In the genomic region with DNA sequence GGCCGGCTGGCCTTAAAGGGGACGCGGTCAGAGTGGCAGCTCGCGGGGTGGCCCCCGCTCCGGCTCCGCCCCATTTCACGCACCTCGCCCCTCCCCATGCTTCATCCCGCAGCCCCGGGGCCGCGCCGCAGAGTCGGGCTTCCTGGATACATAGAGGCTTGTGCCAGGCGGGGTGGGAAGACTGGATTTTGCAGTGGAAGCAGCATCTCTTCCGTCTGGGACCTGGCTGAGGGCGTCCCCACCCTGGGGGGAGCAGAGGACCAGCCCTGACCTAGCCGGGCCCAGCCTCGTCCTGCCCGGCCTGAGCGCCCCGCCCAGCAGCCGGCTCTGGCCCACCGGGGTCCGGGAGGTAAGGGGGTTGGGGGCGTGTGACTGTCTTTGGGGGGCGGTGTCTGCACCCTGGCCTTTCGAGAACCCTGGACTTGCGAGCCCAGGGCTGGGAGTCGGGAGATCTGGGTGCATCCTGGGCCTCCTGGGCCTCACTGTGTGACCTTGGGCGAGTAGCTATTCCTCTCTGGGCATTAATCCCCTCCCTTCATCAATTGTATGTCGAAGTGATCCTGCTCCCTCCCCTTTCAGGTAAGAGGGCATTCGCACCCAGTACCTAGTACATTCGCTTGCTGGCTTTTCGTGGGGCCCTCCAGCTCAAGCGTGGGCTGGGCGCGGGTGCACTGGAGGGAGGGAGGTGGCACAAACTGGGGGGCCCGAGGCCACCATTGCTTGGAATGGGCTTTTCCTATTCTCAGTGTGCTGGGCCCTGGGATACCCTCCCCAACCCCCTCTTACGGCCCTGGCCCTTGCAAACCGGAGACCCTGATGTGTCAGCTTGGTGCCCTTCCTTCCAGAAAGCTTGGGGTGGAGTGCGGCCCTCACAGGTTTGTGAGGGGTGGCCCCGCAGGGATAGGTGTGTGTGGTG, we compare ENCODE assay signal across 8 cellular contexts. TPM values are rescaled to one million over a fixed set of nuclear protein-coding genes. Genes with fewer than 3 reads are reported as not detected.
A peak's percentile ranks its signal among the peaks of the same experiment; 100 is the strongest.
DNase-seq lines count a peak whose midpoint lies in the region; ATAC-seq, FAIRE-seq and TF ChIP-seq lines count a peak whose summit lies in the region.

A gene with protein sequence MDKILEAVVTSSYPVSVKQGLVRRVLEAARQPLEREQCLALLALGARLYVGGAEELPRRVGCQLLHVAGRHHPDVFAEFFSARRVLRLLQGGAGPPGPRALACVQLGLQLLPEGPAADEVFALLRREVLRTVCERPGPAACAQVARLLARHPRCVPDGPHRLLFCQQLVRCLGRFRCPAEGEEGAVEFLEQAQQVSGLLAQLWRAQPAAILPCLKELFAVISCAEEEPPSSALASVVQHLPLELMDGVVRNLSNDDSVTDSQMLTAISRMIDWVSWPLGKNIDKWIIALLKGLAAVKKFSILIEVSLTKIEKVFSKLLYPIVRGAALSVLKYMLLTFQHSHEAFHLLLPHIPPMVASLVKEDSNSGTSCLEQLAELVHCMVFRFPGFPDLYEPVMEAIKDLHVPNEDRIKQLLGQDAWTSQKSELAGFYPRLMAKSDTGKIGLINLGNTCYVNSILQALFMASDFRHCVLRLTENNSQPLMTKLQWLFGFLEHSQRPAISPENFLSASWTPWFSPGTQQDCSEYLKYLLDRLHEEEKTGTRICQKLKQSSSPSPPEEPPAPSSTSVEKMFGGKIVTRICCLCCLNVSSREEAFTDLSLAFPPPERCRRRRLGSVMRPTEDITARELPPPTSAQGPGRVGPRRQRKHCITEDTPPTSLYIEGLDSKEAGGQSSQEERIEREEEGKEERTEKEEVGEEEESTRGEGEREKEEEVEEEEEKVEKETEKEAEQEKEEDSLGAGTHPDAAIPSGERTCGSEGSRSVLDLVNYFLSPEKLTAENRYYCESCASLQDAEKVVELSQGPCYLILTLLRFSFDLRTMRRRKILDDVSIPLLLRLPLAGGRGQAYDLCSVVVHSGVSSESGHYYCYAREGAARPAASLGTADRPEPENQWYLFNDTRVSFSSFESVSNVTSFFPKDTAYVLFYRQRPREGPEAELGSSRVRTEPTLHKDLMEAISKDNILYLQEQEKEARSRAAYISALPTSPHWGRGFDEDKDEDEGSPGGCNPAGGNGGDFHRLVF (plus strand): TSS at position 111 of the 916 bp plus-strand sequence. CDS start 7,327 bp downstream, outside the sequence.

- ATAC-seq in activated CD8-positive, alpha-beta T cell treated with anti-CD3 and anti-CD28 coated beads for 36 hours = no peak

- WGBS in small intestine, 3 donors = 14 to 21% (median 17%) methylated on average over 39 to 45 of the region's 45 CpGs

- H3K36me3 ChIP-seq in right atrium auricular region = no peaks in the 10 kb centered on the region
- H3K36me3 ChIP-seq in small intestine (ENCODE audit: control insufficient read depth in 2 of 2, insufficient read depth in 2 of 2, low read length in 2 of 2) = no peaks in the 10 kb centered on the region

- H3K36me3 Mint-ChIP-seq in activated naive CD4-positive, alpha-beta T cell treated with anti-CD3 and anti-CD28 coated beads, Interleukin-2, amount 10 ng/mL, durations not matched to agents 7 days and 5 days = peaks cover 20% of the 10 kb centered on the region
- peaks cover 7% of the 10 kb centered on the region for H3K36me3 Mint-ChIP-seq in activated CD8-positive, alpha-beta T cell treated with anti-CD3 and anti-CD28 coated beads for 36 hours (ENCODE audit: low read depth)

- DNase-seq in activated naive CD4-positive, alpha-beta T cell treated with anti-CD3 and anti-CD28 coated beads, Interleukin-2, amount 10 ng/mL, durations not matched to agents 7 days and 5 days = no peak
- no peak for DNase-seq in activated naive CD4-positive, alpha-beta T cell treated with anti-CD3 and anti-CD28 coated beads, Interleukin-2, amount 50 U/mL, for 16 hours
- DNase-seq in activated CD8-positive, alpha-beta T cell treated with anti-CD3 and anti-CD28 coated beads for 36 hours = peak; percentile 18
- DNase-seq in right atrium auricular region (ENCODE audit: low spot score) = no peak
- DNase-seq in small intestine = peak; percentile 19
- DNase-seq in AML-193 (lab: John Stamatoyannopoulos, UW) = no peak
- DNase-seq in NCI-H2196 treated with DMSO at 0.1 percent for 48 hours (lab: John Stamatoyannopoulos, UW; ENCODE audit: unreplicated experiment) = no peak
- DNase-seq in inferior parietal cortex (ENCODE audit: extremely low spot score) = no peak

- H3K9me3 ChIP-seq in right atrium auricular region (no peaks in the 10 kb centered on the region), small intestine (ENCODE audit: control insufficient read depth, low read depth) (no peaks in the 10 kb centered on the region)

- H3K27me3 ChIP-seq in right atrium auricular region = no peaks in the 10 kb centered on the region
- no peaks in the 10 kb centered on the region for H3K27me3 ChIP-seq in small intestine (ENCODE audit: control insufficient read depth in 2 of 2, insufficient read depth in 2 of 2, low read length in 2 of 2)

- H3K27me3 Mint-ChIP-seq in activated naive CD4-positive, alpha-beta T cell treated with anti-CD3 and anti-CD28 coated beads, Interleukin-2, amount 10 ng/mL, durations not matched to agents 7 days and 5 days = no peaks in the 10 kb centered on the region
- H3K27me3 Mint-ChIP-seq in activated CD8-positive, alpha-beta T cell treated with anti-CD3 and anti-CD28 coated beads for 36 hours = no peaks in the 10 kb centered on the region

- peak within 1 kb of the TSS; percentile 90 for H3K27ac Mint-ChIP-seq in activated naive CD4-positive, alpha-beta T cell treated with anti-CD3 and anti-CD28 coated beads, Interleukin-2, amount 10 ng/mL, durations not matched to agents 7 days and 5 days
- peak within 1 kb of the TSS; percentile 99 for H3K27ac Mint-ChIP-seq in activated CD8-positive, alpha-beta T cell treated with anti-CD3 and anti-CD28 coated beads for 36 hours

- FAIRE-seq in small intestine (lab: Jason Lieb, UNC) = no peak

- peak within 1 kb of the TSS; percentile 91 for H3K4me3 Mint-ChIP-seq in activated naive CD4-positive, alpha-beta T cell treated with anti-CD3 and anti-CD28 coated beads, Interleukin-2, amount 10 ng/mL, durations not matched to agents 7 days and 5 days
- peak within 1 kb of the TSS; percentile 95 for H3K4me3 Mint-ChIP-seq in activated CD8-positive, alpha-beta T cell treated with anti-CD3 and anti-CD28 coated beads for 36 hours

- peaks cover 55% of the 10 kb centered on the region for H3K4me1 Mint-ChIP-seq in activated naive CD4-positive, alpha-beta T cell treated with anti-CD3 and anti-CD28 coated beads, Interleukin-2, amount 10 ng/mL, durations not matched to agents 7 days and 5 days
- H3K4me1 Mint-ChIP-seq in activated CD8-positive, alpha-beta T cell treated with anti-CD3 and anti-CD28 coated beads for 36 hours (ENCODE audit: low read depth) = peaks cover 51% of the 10 kb centered on the region

- peak within 1 kb of the TSS; percentile 89 to 91 for H3K27ac ChIP-seq in right atrium auricular region
- H3K27ac ChIP-seq in small intestine (ENCODE audit: low read depth in 1 of 2, low read length in 1 of 2) = peak within 1 kb of the TSS; percentile 69 to 81

- intact Hi-C loops in activated CD8-positive, alpha-beta T cell treated with anti-CD3 and anti-CD28 coated beads for 36 hours (cut with micrococcal nuclease) = loop anchor here (5.0 kb wide), 1 partner anchor 52 kb away; a partner anchor contains a TSS

- H3K4me3 ChIP-seq in right atrium auricular region = peak within 1 kb of the TSS; percentile 89 to 91
- peak within 1 kb of the TSS; percentile 93 to 96 for H3K4me3 ChIP-seq in small intestine (ENCODE audit: low read depth in 1 of 2, low read length in 2 of 2)

- no peaks in the 10 kb centered on the region for H3K9me3 Mint-ChIP-seq in activated naive CD4-positive, alpha-beta T cell treated with anti-CD3 and anti-CD28 coated beads, Interleukin-2, amount 10 ng/mL, durations not matched to agents 7 days and 5 days
- no peaks in the 10 kb centered on the region for H3K9me3 Mint-ChIP-seq in activated CD8-positive, alpha-beta T cell treated with anti-CD3 and anti-CD28 coated beads for 36 hours

- H3K4me1 ChIP-seq in right atrium auricular region (peaks cover 0 to 55% of the 10 kb centered on the region in 2 donors), small intestine (ENCODE audit: control insufficient read depth in 2 of 2, insufficient read depth in 1 of 2, low read depth in 1 of 2, low read length in 1 of 2) (peaks cover 0 to 6% of the 10 kb centered on the region in 2 donors)

- no peak for TF ChIP-seq CTCF in activated CD8-positive, alpha-beta T cell treated with anti-CD3 and anti-CD28 coated beads for 36 hours (IDR thresholded peaks at IDR 0.05)
- no peak for TF ChIP-seq CTCF in right atrium auricular region (IDR thresholded peaks at IDR 0.05)

- POLR2A ChIA-PET in activated CD8-positive, alpha-beta T cell treated with anti-CD3 and anti-CD28 coated beads for 36 hours (lab: Charles Lee) = interaction anchor here (0.6 to 4.1 kb wide), 11 partner anchors 9 to 1233 kb away, joined by 3 to 34 read pairs (median 3); a partner anchor contains a TSS

- CTCF ChIA-PET in activated naive CD4-positive, alpha-beta T cell treated with anti-CD3 and anti-CD28 coated beads, Interleukin-2, amount 10 ng/mL, durations not matched to agents 7 days and 5 days (lab: Charles Lee) = interaction anchor here (0.6 to 1.3 kb wide), 4 partner anchors 24 to 242 kb away, joined by 3 to 4 read pairs (median 4); no protein-coding TSS in a partner anchor
- CTCF ChIA-PET in activated CD8-positive, alpha-beta T cell treated with anti-CD3 and anti-CD28 coated beads for 36 hours (lab: Charles Lee) = interaction anchor here (0.9 to 1.6 kb wide), 7 partner anchors 39 to 376 kb away, joined by 3 to 4 read pairs (median 4); a partner anchor contains a TSS

RNA-seq across cellular contexts. Expression of the gene that starts here (rescaled TPM):
- 1 to 10 TPM; 6.8 to 7.7 TPM for total RNA-seq in activated CD8-positive, alpha-beta T cell treated with anti-CD3 and anti-CD28 coated beads for 36 hours
- total RNA-seq in right atrium auricular region = 1 to 10 TPM; 8.0 to 8.6 TPM
- polyA plus RNA-seq in small intestine = 1 to 10 TPM; 1.9 to 7.8 (median 5.1) TPM

Comparison
In these comparisons a context has a peak if more than half of its experiments do, and no peak if none do; other contexts are left out.
1. DNase-seq: peak in activated CD8-positive, alpha-beta T cell treated with anti-CD3 and anti-CD28 coated beads for 36 hours (single experiment) and small intestine (single experiment); none in activated naive CD4-positive, alpha-beta T cell treated with anti-CD3 and anti-CD28 coated beads, Interleukin-2, amount 10 ng/mL, durations not matched to agents 7 days and 5 days (single experiment), activated naive CD4-positive, alpha-beta T cell treated with anti-CD3 and anti-CD28 coated beads, Interleukin-2, amount 50 U/mL, for 16 hours (single experiment), right atrium auricular region (single experiment), AML-193 (0 of 2), NCI-H2196 treated with DMSO at 0.1 percent for 48 hours (single experiment) and inferior parietal cortex (single experiment).